In genomic region chr18:76451475-76452331, GRCh38 we compare ENCODE assay signal across 8 cellular contexts. TPM values are rescaled to one million over a fixed set of nuclear protein-coding genes. Genes with fewer than 3 reads are reported as not detected.
DNase-seq lines count a peak whose midpoint lies in the region; ATAC-seq and TF ChIP-seq lines count a peak whose summit lies in the region.

No MANE protein-coding gene starts in this region.

- H2AFZ ChIP-seq in GM23338: no peak overlapping the region

- peaks cover 5% of the 10 kb centered on the region; the same call in 1 of the 2 replicates for H4K20me1 ChIP-seq in GM23338 (replicated peaks; ENCODE audit: insufficient read depth)

- H3K36me3 ChIP-seq in GM23338 (ENCODE audit: insufficient read depth): no peaks in the 10 kb centered on the region

- H3K4me1 Mint-ChIP-seq in GM23338 (peaks cover 76% of the 10 kb centered on the region), activated B cell treated with CpG ODN at 0.5 μM for 24 hours (peaks cover 44% of the 10 kb centered on the region), osteocyte (ENCODE audit: unreplicated experiment) (peaks cover 52% of the 10 kb centered on the region)

- DNase-seq in AG04449 (ENCODE audit: low read depth, low spot score) (no peak), GM23338 (ENCODE audit: low spot score) (peak; percentile 35), activated B cell treated with CpG ODN at 0.5 μM for 24 hours (no peak), foreskin fibroblast (no peak), osteocyte (ENCODE audit: extremely low spot score, unreplicated experiment) (no peak), putamen (ENCODE audit: low spot score) (no peak), germinal center (ENCODE audit: low spot score) (no peak), NCI-H446 treated with DMSO at 0.1 percent for 48 hours (lab: John Stamatoyannopoulos, UW) (no peak)

- H3K9me2 ChIP-seq in GM23338 (ENCODE audit: insufficient read depth): no peaks in the 10 kb centered on the region

- H3F3A ChIP-seq in GM23338 (replicated peaks; ENCODE audit: low read depth): 0 out of 2 replicates have a peak, but pooled peaks cover 7% of the 10 kb centered on the region

- intact Hi-C loops in activated B cell treated with CpG ODN at 0.5 μM for 24 hours (cut with micrococcal nuclease): loop anchor here (5.0 to 10.0 kb wide), 3 partner anchors 41 to 133 kb away; no protein-coding TSS in a partner anchor

- H3K9me3 Mint-ChIP-seq in GM23338 (no peaks in the 10 kb centered on the region), activated B cell treated with CpG ODN at 0.5 μM for 24 hours (no peaks in the 10 kb centered on the region), osteocyte (ENCODE audit: unreplicated experiment) (no peaks in the 10 kb centered on the region)

- POLR2A ChIA-PET in AG04449 (lab: Yijun Ruan, JAX): no interaction called here
- POLR2A ChIA-PET in activated B cell treated with CpG ODN at 0.5 μM for 24 hours (lab: Charles Lee): interaction anchor here (0.6 to 1.9 kb wide), 2 partner anchors 42 to 1911 kb away, joined by 3 to 9 read pairs; no protein-coding TSS in a partner anchor

- TF ChIP-seq CTCF in AG04449 (IDR thresholded peaks at IDR 0.05; ENCODE audit: insufficient read depth, low read length, missing control alignments): no peak
- TF ChIP-seq CTCF in GM23338 (conservative IDR thresholded peaks at IDR 0.05; ENCODE audit: low read depth in 2 of 2): no peak
- TF ChIP-seq CTCF in activated B cell treated with CpG ODN at 0.5 μM for 24 hours (IDR thresholded peaks at IDR 0.05): no peak
- no peak for TF ChIP-seq CTCF in foreskin fibroblast (IDR thresholded peaks at IDR 0.05; ENCODE audit: low read depth, low read length)
- TF ChIP-seq CTCF in osteocyte (IDR thresholded peaks at IDR 0.05): no peak

- no peak overlapping the region for H3K27ac ChIP-seq in GM23338 (ENCODE audit: low read depth)

- H3K27ac Mint-ChIP-seq in GM23338 (no peak overlapping the region), activated B cell treated with CpG ODN at 0.5 μM for 24 hours (no peak overlapping the region), osteocyte (ENCODE audit: unreplicated experiment) (peak overlapping the region; percentile 97)

- H3K27me3 Mint-ChIP-seq in GM23338 (ENCODE audit: insufficient read depth, low read depth, poor library complexity): peaks cover 34% of the 10 kb centered on the region
- no peaks in the 10 kb centered on the region for H3K27me3 Mint-ChIP-seq in activated B cell treated with CpG ODN at 0.5 μM for 24 hours
- no peaks in the 10 kb centered on the region for H3K27me3 Mint-ChIP-seq in osteocyte (ENCODE audit: unreplicated experiment)

- ATAC-seq in GM23338 (peak; percentile 62), activated B cell treated with CpG ODN at 0.5 μM for 24 hours (ENCODE audit: low read depth) (peak; percentile 21)

- peaks cover 57% of the 10 kb centered on the region for H3K4me1 ChIP-seq in GM23338 (ENCODE audit: insufficient read depth)

- H3K4me3 ChIP-seq in AG04449 (ENCODE audit: low read depth, low read length): peak overlapping the region; percentile 61
- H3K4me3 ChIP-seq in GM23338: peak overlapping the region; percentile 72
- peak overlapping the region; percentile 45 to 58 for H3K4me3 ChIP-seq in foreskin fibroblast (ENCODE audit: low read depth in 1 of 2, low read length in 2 of 2)

- H3K4me2 ChIP-seq in GM23338: peak overlapping the region; percentile 93

- CTCF ChIA-PET in AG04449 (lab: Yijun Ruan, JAX): interaction anchor here (0.6 to 1.0 kb wide), 2 partner anchors 13 to 61 kb away, joined by 3 to 4 read pairs; no protein-coding TSS in a partner anchor
- CTCF ChIA-PET in activated B cell treated with CpG ODN at 0.5 μM for 24 hours (lab: Charles Lee): interaction anchor here (1.0 kb wide), 1 partner anchor 43 kb away, joined by 3 read pairs; no protein-coding TSS in a partner anchor

- H3K4me3 Mint-ChIP-seq in GM23338 (peak overlapping the region; percentile 74), activated B cell treated with CpG ODN at 0.5 μM for 24 hours (peak overlapping the region; percentile 90), osteocyte (ENCODE audit: unreplicated experiment) (peak overlapping the region; percentile 81)

- H3K36me3 Mint-ChIP-seq in GM23338 (ENCODE audit: low read depth) (no peaks in the 10 kb centered on the region; the same call in 2 of the 3 replicates), activated B cell treated with CpG ODN at 0.5 μM for 24 hours (ENCODE audit: low read depth) (peaks cover 1% of the 10 kb centered on the region), osteocyte (ENCODE audit: unreplicated experiment) (no peaks in the 10 kb centered on the region)

- H3K27me3 ChIP-seq in GM23338 (ENCODE audit: insufficient read depth): peaks cover 27% of the 10 kb centered on the region

- peaks cover 20% of the 10 kb centered on the region for H3K79me2 ChIP-seq in GM23338 (replicated peaks; ENCODE audit: insufficient read depth)

TF ChIP-seq in GM23338, 12 proteins besides CTCF, POLR2A, EP300 and RAD21 (continues in another document):
- TF ChIP-seq EZH2phosphoT487 (IDR thresholded peaks at IDR 0.05; ENCODE audit: unreplicated experiment): no peak
- TF ChIP-seq ZNF331 (CRISPR knock-in tag; IDR thresholded peaks at IDR 0.05; ENCODE audit: low read depth): no peak
- TF ChIP-seq ZNF462 (CRISPR knock-in tag; IDR thresholded peaks at IDR 0.05): no peak
- no peak for TF ChIP-seq STAT1 (IDR thresholded peaks at IDR 0.05; ENCODE audit: unreplicated experiment)

RNA-seq across cellular contexts. Expression of gene ZNF516, which starts 43.3 kb away (rescaled TPM):
- total RNA-seq in GM23338 (2014; rRNA removed; shearing (Covaris generic)): 13.5 and 24.2 TPM in 2 replicates
- 11.9 and 12.2 TPM in 2 replicates for polyA plus RNA-seq in GM23338 (2016; fragmentation: Nextera tagmentation; extraction: Ambion mirVana)
- total RNA-seq in activated B cell treated with CpG ODN at 0.5 μM for 24 hours: 19.4 and 21.7 TPM in 2 replicates
- total RNA-seq in osteocyte: 36.3 and 39.3 TPM in 2 replicates
